ENCODE assay signal across 8 cellular contexts in genomic region chr2:127700527-127701192, GRCh38. TPM values are rescaled to one million over a fixed set of nuclear protein-coding genes. Genes with fewer than 3 reads are reported as not detected.
DNase-seq lines count a peak whose midpoint lies in the region; ATAC-seq and TF ChIP-seq lines count a peak whose summit lies in the region.

No MANE protein-coding gene starts in this region.

- CTCF ChIA-PET in activated B cell treated with CpG ODN at 0.5 μM for 24 hours (lab: Charles Lee): interaction anchor here (0.7 kb wide), 1 partner anchor 109 kb away, joined by 4 read pairs; no protein-coding TSS in a partner anchor

- H3K27ac Mint-ChIP-seq in activated B cell treated with CpG ODN at 0.5 μM for 24 hours (peak overlapping the region; percentile 99), neural crest cell (ENCODE audit: unreplicated experiment) (peak overlapping the region; percentile 99)

- DNase-seq in NCI-H1417 (lab: John Stamatoyannopoulos, UW) (peak in 2 of 3 experiments; percentile 37 to 65), NCI-H1417 treated with DMSO at 0.1 percent for 48 hours (lab: John Stamatoyannopoulos, UW) (no peak), HuH-7 (ENCODE audit: low spot score) (peak; percentile 92), activated B cell treated with CpG ODN at 0.5 μM for 24 hours (peak; percentile 47), fibroblast of villous mesenchyme (ENCODE audit: low read depth) (no peak), neural crest cell (ENCODE audit: low read depth, low spot score) (no peak)
- no peak for DNase-seq in activated effector memory CD4-positive, alpha-beta T cell treated with Interleukin-2 at 50 U/mL for 16 hours

- intact Hi-C loops in activated B cell treated with CpG ODN at 0.5 μM for 24 hours (cut with micrococcal nuclease): loop anchor here (1.0 to 5.0 kb wide), 9 partner anchors 49 to 620 kb away; partner anchors contain the start of genes IWS1, MAP3K2, POLR2D and SAP130

- TF ChIP-seq CTCF in activated B cell treated with CpG ODN at 0.5 μM for 24 hours (IDR thresholded peaks at IDR 0.05) (no peak), fibroblast of villous mesenchyme (IDR thresholded peaks at IDR 0.05; ENCODE audit: insufficient read depth, low read depth, low read length) (no peak), neural crest cell (conservative IDR thresholded peaks at IDR 0.05) (peak; percentile 17)

- H3K36me3 Mint-ChIP-seq in activated B cell treated with CpG ODN at 0.5 μM for 24 hours (ENCODE audit: low read depth) (peaks cover 33% of the 10 kb centered on the region), neural crest cell (ENCODE audit: low read depth) (peaks cover 10% of the 10 kb centered on the region)

- peak overlapping the region; percentile 74 for H3K4me3 ChIP-seq in fibroblast of villous mesenchyme (ENCODE audit: low read depth, low read length)

- POLR2A ChIA-PET in activated B cell treated with CpG ODN at 0.5 μM for 24 hours (lab: Charles Lee): interaction anchor here (0.7 to 2.8 kb wide), 15 partner anchors 48 to 390 kb away, joined by 3 to 26 read pairs (median 11); partner anchors contain the start of genes IWS1, UGGT1 and WDR33

- H3K4me3 Mint-ChIP-seq in activated B cell treated with CpG ODN at 0.5 μM for 24 hours: peak overlapping the region; percentile 93
- H3K4me3 Mint-ChIP-seq in neural crest cell: peak overlapping the region; percentile 97

- H3K27me3 Mint-ChIP-seq in activated B cell treated with CpG ODN at 0.5 μM for 24 hours: no peaks in the 10 kb centered on the region
- no peaks in the 10 kb centered on the region for H3K27me3 Mint-ChIP-seq in neural crest cell (ENCODE audit: low read depth)

- ATAC-seq in GM21619 (IDR thresholded peaks at IDR 0.05; ENCODE audit: unreplicated experiment) (peak; percentile 55), activated B cell treated with CpG ODN at 0.5 μM for 24 hours (ENCODE audit: low read depth) (peak; percentile 35)

- H3K4me1 Mint-ChIP-seq in activated B cell treated with CpG ODN at 0.5 μM for 24 hours (peaks cover 40% of the 10 kb centered on the region), neural crest cell (peaks cover 35% of the 10 kb centered on the region)

- H3K9me3 Mint-ChIP-seq in activated B cell treated with CpG ODN at 0.5 μM for 24 hours (no peaks in the 10 kb centered on the region), neural crest cell (no peaks in the 10 kb centered on the region)

RNA-seq across cellular contexts. Expression of gene SFT2D3, which starts 0.6 kb away (rescaled TPM):
- total RNA-seq in activated B cell treated with CpG ODN at 0.5 μM for 24 hours (9.6 and 10.1 TPM in 2 replicates), fibroblast of villous mesenchyme (4.7 and 5.8 TPM in 2 replicates), neural crest cell (18.8 TPM in 2 replicates)

RNA-seq across cellular contexts. Expression of gene LIMS2, which starts 25.3 kb away (rescaled TPM):
- total RNA-seq in activated B cell treated with CpG ODN at 0.5 μM for 24 hours (5.1 and 5.3 TPM in 2 replicates), fibroblast of villous mesenchyme (24.8 and 28.9 TPM in 2 replicates), neural crest cell (7.6 and 8.8 TPM in 2 replicates)

RNA-seq across cellular contexts. Expression of gene GPR17, which starts 54.7 kb away (rescaled TPM):
- total RNA-seq in activated B cell treated with CpG ODN at 0.5 μM for 24 hours (not detected in 2 replicates), fibroblast of villous mesenchyme (not detected in 2 replicates), neural crest cell (6.4 and 7.7 TPM in 2 replicates)

Comparison
In these comparisons a context has a peak if more than half of its experiments do, and no peak if none do; other contexts are left out.
1. DNase-seq: peak in NCI-H1417 (2 of 3), HuH-7 (single experiment) and activated B cell treated with CpG ODN at 0.5 μM for 24 hours (single experiment); none in NCI-H1417 treated with DMSO at 0.1 percent for 48 hours (single experiment), fibroblast of villous mesenchyme (single experiment), neural crest cell (single experiment) and activated effector memory CD4-positive, alpha-beta T cell treated with Interleukin-2 at 50 U/mL for 16 hours (single experiment).